In the genomic region with DNA sequence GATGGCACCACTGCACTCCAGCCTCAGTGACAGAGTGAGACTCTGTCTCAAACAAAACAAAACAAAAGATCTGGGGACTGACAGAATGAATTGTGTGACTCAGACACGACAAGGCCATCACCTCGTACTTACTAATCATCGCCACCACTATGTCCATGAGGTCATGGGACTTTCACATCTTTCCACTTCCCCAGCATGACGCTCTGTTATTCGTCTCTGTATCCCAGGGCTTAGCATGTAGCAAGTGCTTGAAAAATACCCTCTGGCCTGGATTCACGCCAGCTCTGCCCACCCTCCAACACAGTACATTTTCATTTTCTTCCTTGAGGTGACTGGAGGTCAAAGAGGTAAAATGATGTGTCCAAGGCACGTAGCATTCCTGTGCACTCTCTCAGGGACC, we compare ENCODE assay signal across 11 cellular contexts. TPM values are rescaled to one million over a fixed set of nuclear protein-coding genes. Genes with fewer than 3 reads are reported as not detected.
DNase-seq lines count a peak whose midpoint lies in the region; ATAC-seq and TF ChIP-seq lines count a peak whose summit lies in the region.
"Had no signal": no experiment of that assay in that cellular context is flagged by ENCODE, and none has a peak within 500 bp of the region (broad histone marks: within the 10 kb centered on the region; RNA-seq: fewer than 3 reads in every experiment).

No MANE protein-coding gene starts in this region.

- no peak overlapping the region for H3K27ac ChIP-seq in CD8-positive, alpha-beta T cell (ENCODE audit: low read depth, low read length)
- H3K27ac ChIP-seq in GM23248 (no peak overlapping the region), SJCRH30 (no peak overlapping the region)
- no peak overlapping the region for H3K27ac ChIP-seq in naive thymus-derived CD4-positive, alpha-beta T cell (ENCODE audit: low read depth, low read length)
- H3K27ac ChIP-seq: colonic mucosa, gastroesophageal sphincter, KMS-11 had no signal

- no peaks in the 10 kb centered on the region for H3K27me3 Mint-ChIP-seq in CD8-positive, alpha-beta T cell (ENCODE audit: low read depth)
- no peaks in the 10 kb centered on the region for H3K27me3 Mint-ChIP-seq in activated T-cell treated with anti-CD3 and anti-CD28 coated beads, Interleukin-2, amount 50 U/mL, for 24 hours
- no peaks in the 10 kb centered on the region for H3K27me3 Mint-ChIP-seq in naive thymus-derived CD4-positive, alpha-beta T cell

- WGBS in GM23248 (ENCODE audit: low coverage in 1 of 2, low lambda C conversion rate in 2 of 2, missing lambda C conversion rate in 2 of 2), 2 experiments, result 47 to 50% methylated on average over 7 of the region's 7 CpGs

- H3K36me3 ChIP-seq in CD8-positive, alpha-beta T cell (ENCODE audit: insufficient read depth, low read length), result no peaks in the 10 kb centered on the region
- H3K36me3 ChIP-seq in GM23248 (ENCODE audit: low read depth), result no peaks in the 10 kb centered on the region
- no peaks in the 10 kb centered on the region for H3K36me3 ChIP-seq in naive thymus-derived CD4-positive, alpha-beta T cell (ENCODE audit: control insufficient read depth in 2 of 3, insufficient read depth in 3 of 3, low read length in 3 of 3)
- no peaks in the 10 kb centered on the region for H3K36me3 ChIP-seq in SJCRH30
- H3K36me3 ChIP-seq: colonic mucosa, gastroesophageal sphincter had no signal

- no peak for TF ChIP-seq CTCF in CD8-positive, alpha-beta T cell (IDR thresholded peaks at IDR 0.05)

- H4K20me1 ChIP-seq in GM23248 (ENCODE audit: insufficient read depth), result no peaks in the 10 kb centered on the region

- H3K79me2 ChIP-seq in GM23248 (ENCODE audit: insufficient read depth), result no peaks in the 10 kb centered on the region

- H3K27ac Mint-ChIP-seq in CD8-positive, alpha-beta T cell, result no peak overlapping the region
- H3K27ac Mint-ChIP-seq in activated T-cell treated with anti-CD3 and anti-CD28 coated beads, Interleukin-2, amount 50 U/mL, for 24 hours, result peak overlapping the region; percentile 94
- H3K27ac Mint-ChIP-seq in naive thymus-derived CD4-positive, alpha-beta T cell, result peak overlapping the region in 5 of 9 donors; percentile 33 to 78 (median 66)

- no peaks in the 10 kb centered on the region for H3F3A ChIP-seq in GM23248 (ENCODE audit: insufficient read depth)

- no peak overlapping the region for H3K9ac ChIP-seq in GM23248
- H3K9ac ChIP-seq: KMS-11 had no signal

- no peaks in the 10 kb centered on the region for H3K9me3 Mint-ChIP-seq in CD8-positive, alpha-beta T cell
- peaks cover 4% of the 10 kb centered on the region for H3K9me3 Mint-ChIP-seq in activated T-cell treated with anti-CD3 and anti-CD28 coated beads, Interleukin-2, amount 50 U/mL, for 24 hours
- H3K9me3 Mint-ChIP-seq in naive thymus-derived CD4-positive, alpha-beta T cell, result peaks cover 0 to 9% (median 0%) of the 10 kb centered on the region in 11 donors

- H3K27me3 ChIP-seq in CD8-positive, alpha-beta T cell (ENCODE audit: insufficient read depth, low read length), result no peaks in the 10 kb centered on the region
- no peaks in the 10 kb centered on the region for H3K27me3 ChIP-seq in GM23248 (replicated peaks; ENCODE audit: insufficient read depth)
- no peaks in the 10 kb centered on the region for H3K27me3 ChIP-seq in naive thymus-derived CD4-positive, alpha-beta T cell (ENCODE audit: control insufficient read depth in 2 of 2, insufficient read depth in 2 of 2, low read length in 2 of 2)
- no peaks in the 10 kb centered on the region for H3K27me3 ChIP-seq in SJCRH30
- H3K27me3 ChIP-seq: colonic mucosa, gastroesophageal sphincter had no signal

- H3K4me2 ChIP-seq in GM23248 (ENCODE audit: unreplicated experiment), result no peak overlapping the region
- H3K4me2 ChIP-seq: KMS-11 had no signal

- CTCF ChIA-PET in CD8-positive, alpha-beta T cell (lab: Charles Lee), result interaction anchor here (1.0 to 21.8 kb wide), 4 partner anchors 10 to 175 kb away, joined by 3 to 785 read pairs (median 4); no protein-coding TSS in a partner anchor
- CTCF ChIA-PET in naive thymus-derived CD4-positive, alpha-beta T cell (lab: Charles Lee), result interaction anchor here (1.0 to 1.2 kb wide), 3 partner anchors 10 to 16 kb away, joined by 3 to 6 read pairs (median 3); no protein-coding TSS in a partner anchor

- H3K9me2 ChIP-seq in GM23248 (ENCODE audit: insufficient read depth), result no peaks in the 10 kb centered on the region

- no peak overlapping the region for H2AFZ ChIP-seq in GM23248

- no peaks in the 10 kb centered on the region for H3K36me3 Mint-ChIP-seq in CD8-positive, alpha-beta T cell
- no peaks in the 10 kb centered on the region for H3K36me3 Mint-ChIP-seq in activated T-cell treated with anti-CD3 and anti-CD28 coated beads, Interleukin-2, amount 50 U/mL, for 24 hours (ENCODE audit: low read depth)
- peaks cover 0 to 19% (median 0%) of the 10 kb centered on the region in 5 donors for H3K36me3 Mint-ChIP-seq in naive thymus-derived CD4-positive, alpha-beta T cell

- in situ Hi-C loops in GM23248 (cut with MboI), result no loop called here

- peak; percentile 69 for ATAC-seq in CD8-positive, alpha-beta T cell
- ATAC-seq in naive thymus-derived CD4-positive, alpha-beta T cell, result peak; percentile 69
- ATAC-seq: gastroesophageal sphincter had no signal

- H3K4me3 ChIP-seq in CD8-positive, alpha-beta T cell (ENCODE audit: low read depth, low read length), result no peak overlapping the region
- H3K4me3 ChIP-seq in GM23248 (no peak overlapping the region), SJCRH30 (no peak overlapping the region)
- H3K4me3 ChIP-seq in naive thymus-derived CD4-positive, alpha-beta T cell (ENCODE audit: low read length), result no peak overlapping the region
- H3K4me3 ChIP-seq: colonic mucosa, gastroesophageal sphincter had no signal

- no peak overlapping the region for H3K4me3 Mint-ChIP-seq in CD8-positive, alpha-beta T cell
- H3K4me3 Mint-ChIP-seq in activated T-cell treated with anti-CD3 and anti-CD28 coated beads, Interleukin-2, amount 50 U/mL, for 24 hours, result peak overlapping the region; percentile 28
- H3K4me3 Mint-ChIP-seq in naive thymus-derived CD4-positive, alpha-beta T cell, result peak overlapping the region in 1 of 10 donors; percentile 19

- POLR2A ChIA-PET in CD8-positive, alpha-beta T cell (lab: Charles Lee), result interaction anchor here (0.8 kb wide), 1 partner anchor 13 kb away, joined by 3 read pairs; no protein-coding TSS in a partner anchor
- POLR2A ChIA-PET in naive thymus-derived CD4-positive, alpha-beta T cell (lab: Charles Lee), result interaction anchor here (0.9 to 1.5 kb wide), 2 partner anchors 139 to 149 kb away, joined by 3 to 4 read pairs; no protein-coding TSS in a partner anchor

- H3K4me1 ChIP-seq in CD8-positive, alpha-beta T cell (ENCODE audit: insufficient read depth, low read length), result peaks cover 7% of the 10 kb centered on the region
- no peaks in the 10 kb centered on the region; the same call in 1 of the 2 replicates for H3K4me1 ChIP-seq in GM23248 (ENCODE audit: insufficient read depth)
- H3K4me1 ChIP-seq in naive thymus-derived CD4-positive, alpha-beta T cell (ENCODE audit: control insufficient read depth in 2 of 2, insufficient read depth in 2 of 2, low read length in 2 of 2), result peaks cover 5 to 9% of the 10 kb centered on the region in 2 donors
- H3K4me1 ChIP-seq in SJCRH30, result no peaks in the 10 kb centered on the region
- H3K4me1 ChIP-seq: colonic mucosa, gastroesophageal sphincter had no signal

- intact Hi-C loops in CD8-positive, alpha-beta T cell (cut with DNase I, micrococcal nuclease), result no loop called here
- intact Hi-C loops in naive thymus-derived CD4-positive, alpha-beta T cell (cut with micrococcal nuclease), result loop anchor here in 1 of 2 donors (1.0 kb wide), 1 partner anchor 15 kb away; no protein-coding TSS in a partner anchor

- H3K4me1 Mint-ChIP-seq in CD8-positive, alpha-beta T cell (ENCODE audit: low read depth), result peaks cover 10% of the 10 kb centered on the region
- H3K4me1 Mint-ChIP-seq in activated T-cell treated with anti-CD3 and anti-CD28 coated beads, Interleukin-2, amount 50 U/mL, for 24 hours (ENCODE audit: low read depth), result peaks cover 52% of the 10 kb centered on the region
- peaks cover 4 to 48% (median 16%) of the 10 kb centered on the region in 7 donors for H3K4me1 Mint-ChIP-seq in naive thymus-derived CD4-positive, alpha-beta T cell

- no peak for DNase-seq in CD8-positive, alpha-beta T cell
- peak; percentile 51 for DNase-seq in GM23248
- DNase-seq in activated T-cell treated with anti-CD3 and anti-CD28 coated beads, Interleukin-2, amount 50 U/mL, for 24 hours, result peak; percentile 57
- DNase-seq in naive thymus-derived CD4-positive, alpha-beta T cell, result peak in 1 of 9 donors; percentile 43
- no peak for DNase-seq in SJCRH30
- no peak for DNase-seq in islet precursor cell
- no peak for DNase-seq in SIG-M5 treated with dmso at 0.1 percent for 504 hours (lab: John Stamatoyannopoulos, UW; ENCODE audit: unreplicated experiment)
- DNase-seq in D341Med (ENCODE audit: low spot score), result no peak
- DNase-seq: colonic mucosa had no signal

- no peaks in the 10 kb centered on the region for H3K9me3 ChIP-seq in CD8-positive, alpha-beta T cell (ENCODE audit: low read length)
- H3K9me3 ChIP-seq in GM23248 (ENCODE audit: low read depth) (no peaks in the 10 kb centered on the region), SJCRH30 (replicated peaks) (peaks cover 5% of the 10 kb centered on the region; the same call in 1 of the 2 replicates)
- H3K9me3 ChIP-seq in naive thymus-derived CD4-positive, alpha-beta T cell (ENCODE audit: control insufficient read depth in 2 of 3, low read length in 3 of 3), result no peaks in the 10 kb centered on the region
- H3K9me3 ChIP-seq: colonic mucosa, gastroesophageal sphincter had no signal

RNA-seq across cellular contexts. Expression of gene FGD2, which starts 27.8 kb away (rescaled TPM):
- total RNA-seq in CD8-positive, alpha-beta T cell, result under 1 TPM; 0.68 to 0.83 TPM
- not detected in 2 replicates for total RNA-seq in GM23248 (2014; rRNA removed; shearing (Covaris generic))
- not detected in 2 replicates for polyA plus RNA-seq in GM23248 (2016; fragmentation: Nextera tagmentation; extraction: Ambion mirVana)
- total RNA-seq in naive thymus-derived CD4-positive, alpha-beta T cell, result 10 to 100 TPM in 1 of 5 experiments, 1 to 10 TPM in 4; 1.4 to 71.9 (median 3.5) TPM
- under 1 TPM; 0.25 to 0.38 TPM for polyA plus RNA-seq in naive thymus-derived CD4-positive, alpha-beta T cell
- total RNA-seq in SJCRH30 (2014; rRNA removed; shearing (Covaris generic)), result not detected in 2 replicates

RNA-seq across cellular contexts. Expression of gene MTCH1, which starts 47.3 kb away (rescaled TPM):
- total RNA-seq in CD8-positive, alpha-beta T cell, result 100 to 1,000 TPM; 267 to 269 TPM
- total RNA-seq in GM23248 (2014; rRNA removed; shearing (Covaris generic)), result 418 and 473 TPM in 2 replicates
- polyA plus RNA-seq in GM23248 (2016; fragmentation: Nextera tagmentation; extraction: Ambion mirVana), result 370 and 395 TPM in 2 replicates
- total RNA-seq in naive thymus-derived CD4-positive, alpha-beta T cell, result 100 to 1,000 TPM; 123 to 198 (median 130) TPM
- polyA plus RNA-seq in naive thymus-derived CD4-positive, alpha-beta T cell, result 10 to 100 TPM; 75.2 to 85.7 TPM
- total RNA-seq in SJCRH30 (2014; rRNA removed; shearing (Covaris generic)), result 169 and 173 TPM in 2 replicates

Comparison
In these comparisons a context has a peak if more than half of its experiments do, and no peak if none do; other contexts are left out.
1. DNase-seq: peak in GM23248 (single experiment) and activated T-cell treated with anti-CD3 and anti-CD28 coated beads, Interleukin-2, amount 50 U/mL, for 24 hours (single experiment); none in CD8-positive, alpha-beta T cell (0 of 7), SJCRH30 (0 of 2), islet precursor cell (single experiment), SIG-M5 treated with dmso at 0.1 percent for 504 hours (single experiment) and D341Med (single experiment).